26 cellular contexts compared by ENCODE assay signal in genomic region chr19:19162495-19162894, GRCh38. TPM values are rescaled to one million over a fixed set of nuclear protein-coding genes. Genes with fewer than 3 reads are reported as not detected.
"Had no signal": no experiment of that assay in that cellular context is flagged by ENCODE, and none has a peak within 500 bp of the region (broad histone marks: within the 10 kb centered on the region; RNA-seq: fewer than 3 reads in every experiment).

No MANE protein-coding gene starts in this region.

- H3K27ac ChIP-seq: adrenal gland, body of pancreas, breast epithelium, WERI-Rb-1 had no signal

- H3K9me3 Mint-ChIP-seq: activated CD4-positive, alpha-beta T cell treated with anti-CD3 and anti-CD28 coated beads, Interleukin-2, amount 10 ng/mL, durations not matched to agents 24 days and 14 days; activated naive CD4-positive, alpha-beta T cell treated with anti-CD3 and anti-CD28 coated beads, Interleukin-2, amount 50 U/mL, for 72 hours; activated T-cell treated with anti-CD3 and anti-CD28 coated beads, Interleukin-2, amount 50 U/mL, for 24 hours; activated T-helper 2 cell treated with anti-CD3 and anti-CD28 coated beads, Interferon-gamma antibody, Interleukin-2, Interleukin-4, amounts not matched to agents 10 μg/mL and 5 μg/mL and 100 μg/mL, durations not matched to agents 14 hours and 24 hours and 36 hours had no signal

- H3K9me3 ChIP-seq: adrenal gland, body of pancreas, breast epithelium, MG63 had no signal

- H3K4me3 Mint-ChIP-seq: activated CD4-positive, alpha-beta T cell treated with anti-CD3 and anti-CD28 coated beads, Interleukin-2, amount 10 ng/mL, durations not matched to agents 24 days and 14 days; activated CD8-positive, alpha-beta T cell treated with anti-CD3 and anti-CD28 coated beads, Interleukin-2, amount 10 ng/mL, durations not matched to agents 7 days and 5 days; activated T-cell treated with anti-CD3 and anti-CD28 coated beads, Interleukin-2, amount 50 U/mL, for 24 hours had no signal

- H3K36me3 ChIP-seq: adrenal gland, breast epithelium, MG63, WERI-Rb-1 had no signal

- H3K36me3 Mint-ChIP-seq: activated naive CD4-positive, alpha-beta T cell treated with anti-CD3 and anti-CD28 coated beads, Interleukin-2, amount 50 U/mL, for 72 hours had no signal

- H3K4me3 ChIP-seq: adrenal gland, body of pancreas, breast epithelium, MG63 had no signal

- H3K27me3 ChIP-seq: adrenal gland, body of pancreas, breast epithelium, MG63 had no signal

- ATAC-seq: activated CD8-positive, alpha-beta T cell treated with anti-CD3 and anti-CD28 coated beads, Interleukin-2, amount 10 ng/mL, durations not matched to agents 7 days and 5 days; activated naive CD4-positive, alpha-beta T cell treated with anti-CD3 and anti-CD28 coated beads, Interleukin-2, amount 50 U/mL, for 72 hours; body of pancreas had no signal

- H3K4me1 ChIP-seq: adrenal gland, body of pancreas, breast epithelium had no signal

- H3K27ac Mint-ChIP-seq: activated CD4-positive, alpha-beta T cell treated with anti-CD3 and anti-CD28 coated beads, Interleukin-2, amount 10 ng/mL, durations not matched to agents 24 days and 14 days; activated CD8-positive, alpha-beta T cell treated with anti-CD3 and anti-CD28 coated beads, Interleukin-2, amount 10 ng/mL, durations not matched to agents 7 days and 5 days; activated naive CD4-positive, alpha-beta T cell treated with anti-CD3 and anti-CD28 coated beads, Interleukin-2, amount 50 U/mL, for 72 hours; activated T-cell treated with anti-CD3 and anti-CD28 coated beads, Interleukin-2, amount 50 U/mL, for 24 hours; activated T-helper 2 cell treated with anti-CD3 and anti-CD28 coated beads, Interferon-gamma antibody, Interleukin-2, Interleukin-4, amounts not matched to agents 10 μg/mL and 5 μg/mL and 100 μg/mL, durations not matched to agents 14 hours and 24 hours and 36 hours had no signal

- H3K27me3 Mint-ChIP-seq: activated CD4-positive, alpha-beta T cell treated with anti-CD3 and anti-CD28 coated beads, Interleukin-2, amount 10 ng/mL, durations not matched to agents 24 days and 14 days; activated T-cell treated with anti-CD3 and anti-CD28 coated beads, Interleukin-2, amount 50 U/mL, for 24 hours had no signal

- DNase-seq: activated CD4-positive, alpha-beta T cell treated with anti-CD3 and anti-CD28 coated beads, Interleukin-2, amount 10 ng/mL, durations not matched to agents 24 days and 14 days; activated CD4-positive, alpha-beta T cell treated with anti-CD3 and anti-CD28 coated beads, Interleukin-2, amount 50 U/mL, for 4 hours; activated CD8-positive, alpha-beta T cell treated with anti-CD3 and anti-CD28 coated beads, Interleukin-2, amount 10 ng/mL, durations not matched to agents 7 days and 5 days; activated gamma-delta T cell; activated naive CD4-positive, alpha-beta T cell treated with Interleukin-2 at 50 U/mL for 16 hours; activated T-cell treated with anti-CD3 and anti-CD28 coated beads, Interleukin-2, amount 50 U/mL, for 24 hours; adrenal gland; body of pancreas; Kasumi-1; MG63; NCI-H1048; NCI-H1105 treated with DMSO at 0.1 percent for 48 hours; NCI-H1436; NCI-H1694; NCI-H1930; NCI-H2081 treated with DMSO at 0.1 percent for 48 hours; NCI-H226; NCI-H524 treated with DMSO at 0.1 percent for 48 hours; NK-92 treated with Interleukin-12 subunit alpha and Interleukin-12 subunit beta, amount 100 ng/mL, for 24 hours; OCI-M1; Right ventricle myocardium superior; T1000; WERI-Rb-1 had no signal

RNA-seq across cellular contexts. Expression of gene MEF2B, which starts 7.6 kb away (rescaled TPM):
- total RNA-seq: body of pancreas had no signal
